ENCODE assay signal across 2 cellular contexts in genomic region chr10:86249794-86250193, GRCh38.
TF ChIP-seq lines count a peak whose summit lies in the region.

No MANE protein-coding gene starts in this region.

TF ChIP-seq in HEK293, 187 proteins besides CTCF, POLR2A, EP300 and RAD21:
- TF ChIP-seq, protein P1, sequence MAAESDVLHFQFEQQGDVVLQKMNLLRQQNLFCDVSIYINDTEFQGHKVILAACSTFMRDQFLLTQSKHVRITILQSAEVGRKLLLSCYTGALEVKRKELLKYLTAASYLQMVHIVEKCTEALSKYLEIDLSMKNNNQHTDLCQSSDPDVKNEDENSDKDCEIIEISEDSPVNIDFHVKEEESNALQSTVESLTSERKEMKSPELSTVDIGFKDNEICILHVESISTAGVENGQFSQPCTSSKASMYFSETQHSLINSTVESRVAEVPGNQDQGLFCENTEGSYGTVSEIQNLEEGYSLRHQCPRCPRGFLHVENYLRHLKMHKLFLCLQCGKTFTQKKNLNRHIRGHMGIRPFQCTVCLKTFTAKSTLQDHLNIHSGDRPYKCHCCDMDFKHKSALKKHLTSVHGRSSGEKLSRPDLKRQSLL (tag by site-specific recombination; IDR thresholded peaks at IDR 0.05), result no peak
- TF ChIP-seq ZNF501 (tag by site-specific recombination; IDR thresholded peaks at IDR 0.05) (no peak), ZNF366 (tag by site-specific recombination; conservative IDR thresholded peaks at IDR 0.05) (peak; percentile 71), ZNF585B (tag by site-specific recombination; IDR thresholded peaks at IDR 0.05) (no peak), EGR2 (tag by site-specific recombination; IDR thresholded peaks at IDR 0.05; ENCODE audit: low read depth) (peak; percentile 100), ZFHX2 (tag by site-specific recombination; conservative IDR thresholded peaks at IDR 0.05) (peak; percentile 99), ZNF629 (tag by site-specific recombination; IDR thresholded peaks at IDR 0.05) (no peak), PRDM1 (tag by site-specific recombination; IDR thresholded peaks at IDR 0.05) (no peak), ZNF248 (tag by site-specific recombination; IDR thresholded peaks at IDR 0.05) (no peak)
TF ChIP-seq in HEK293: peak in this region for 3.

TF ChIP-seq in H1, 55 proteins besides CTCF, POLR2A, EP300 and RAD21:
- TF ChIP-seq SP2 (IDR thresholded peaks at IDR 0.05; ENCODE audit: low read length) (no peak), SIN3A (conservative IDR thresholded peaks at IDR 0.05 in 1 of 2, IDR thresholded peaks at IDR 0.05 in 1 of 2; ENCODE audit: low read depth in 1 of 2, low read length in 2 of 2) (no peak), ZNF274 (IDR thresholded peaks at IDR 0.05; ENCODE audit: borderline replicate concordance, extremely low read depth, low read length) (no peak)
TF ChIP-seq in H1: peak in this region for 0.
